Comparison of ENCODE assay signal across 13 cellular contexts in the genomic region with DNA sequence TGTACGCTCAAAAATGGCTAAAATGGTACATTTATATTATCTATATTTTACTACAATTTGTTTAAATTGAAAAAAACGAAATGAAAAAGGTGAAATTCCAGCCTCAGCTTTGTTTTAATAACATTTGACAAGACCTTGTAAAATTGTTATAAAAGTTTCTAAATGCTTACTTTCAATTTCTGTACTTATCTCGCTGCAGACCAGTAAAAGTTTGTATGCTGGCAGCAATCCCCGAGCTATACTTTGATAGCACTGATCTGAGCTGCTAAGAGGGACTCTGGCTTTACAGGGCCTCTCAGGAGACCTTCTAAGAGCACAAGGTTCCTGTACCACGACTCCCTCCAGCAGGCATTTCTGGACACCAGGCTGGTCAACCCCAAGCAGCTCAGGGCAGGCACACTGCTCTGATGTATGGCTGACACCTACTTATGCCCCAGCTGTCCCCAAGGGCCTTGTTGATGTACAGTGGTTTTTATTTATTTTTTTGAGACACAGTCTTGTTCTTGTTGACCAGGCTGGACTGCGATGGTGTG. TPM values are rescaled to one million over a fixed set of nuclear protein-coding genes. Genes with fewer than 3 reads are reported as not detected.
DNase-seq lines count a peak whose midpoint lies in the region; ATAC-seq and TF ChIP-seq lines count a peak whose summit lies in the region.
"Had no signal": no experiment of that assay in that cellular context is flagged by ENCODE, and none has a peak within 500 bp of the region (broad histone marks: within the 10 kb centered on the region; RNA-seq: fewer than 3 reads in every experiment).

No MANE protein-coding gene starts in this region.

- BruUV-seq in MCF 10A (replicated peaks; lab: Mats Ljungman, UMichigan): no TSS peak

- H3K4me1 ChIP-seq in breast epithelium (peaks cover 0 to 7% of the 10 kb centered on the region in 2 donors), colonic mucosa (peaks cover 5% of the 10 kb centered on the region), vagina (peaks cover 49% of the 10 kb centered on the region)

- H3K27ac Mint-ChIP-seq in MCF 10A (ENCODE audit: low read depth, unreplicated experiment): peak overlapping the region; percentile 82
- peak overlapping the region; percentile 80 to 89 (median 85) for H3K27ac Mint-ChIP-seq in nephron
- H3K27ac Mint-ChIP-seq: activated CD8-positive, alpha-beta memory T cell treated with anti-CD3 and anti-CD28 coated beads, Interleukin-2, amount 10 ng/mL, durations not matched to agents 7 days and 5 days; activated naive CD4-positive, alpha-beta T cell treated with anti-CD3 and anti-CD28 coated beads for 36 hours had no signal

- DNase-seq in MCF 10A (ENCODE audit: unreplicated experiment) (no peak), breast epithelium (ENCODE audit: low spot score in 2 of 2) (no peak), colonic mucosa (no peak), vagina (ENCODE audit: extremely low spot score in 2 of 2) (no peak), AG08395 (ENCODE audit: low spot score) (no peak), NOMO-1 treated with DMSO at 0.1 percent for 48 hours (lab: John Stamatoyannopoulos, UW; ENCODE audit: unreplicated experiment) (no peak)
- DNase-seq: activated CD8-positive, alpha-beta memory T cell treated with anti-CD3 and anti-CD28 coated beads, Interleukin-2, amount 10 ng/mL, durations not matched to agents 7 days and 5 days; activated naive CD4-positive, alpha-beta T cell treated with anti-CD3 and anti-CD28 coated beads for 36 hours; stimulated activated naive CD4-positive, alpha-beta T cell treated with Interleukin-2 at 50 U/mL for 16 hours; WERI-Rb-1 had no signal

- no peak overlapping the region for H3K9ac ChIP-seq in colonic mucosa (ENCODE audit: low read depth in 2 of 2, low read length in 2 of 2)

- TF ChIP-seq CTCF in MCF 10A (IDR thresholded peaks at IDR 0.05; ENCODE audit: unreplicated experiment): no peak
- no peak for TF ChIP-seq CTCF in breast epithelium (IDR thresholded peaks at IDR 0.05)
- no peak for TF ChIP-seq CTCF in colonic mucosa (IDR thresholded peaks at IDR 0.05)
- no peak for TF ChIP-seq CTCF in nephron (IDR thresholded peaks at IDR 0.05; ENCODE audit: unreplicated experiment in 3 of 3)
- TF ChIP-seq CTCF in vagina (IDR thresholded peaks at IDR 0.05): no peak

- H3K9me3 ChIP-seq in breast epithelium (no peaks in the 10 kb centered on the region), colonic mucosa (no peaks in the 10 kb centered on the region), vagina (no peaks in the 10 kb centered on the region)

- H3K36me3 ChIP-seq in breast epithelium (no peaks in the 10 kb centered on the region), colonic mucosa (no peaks in the 10 kb centered on the region), vagina (no peaks in the 10 kb centered on the region)

- ATAC-seq in GM18502 (IDR thresholded peaks at IDR 0.05; ENCODE audit: poor library complexity, unreplicated experiment): no peak
- ATAC-seq: activated CD8-positive, alpha-beta memory T cell treated with anti-CD3 and anti-CD28 coated beads, Interleukin-2, amount 10 ng/mL, durations not matched to agents 7 days and 5 days had no signal

- H3K4me3 ChIP-seq in breast epithelium (no peak overlapping the region), colonic mucosa (no peak overlapping the region), vagina (no peak overlapping the region)

- no peaks in the 10 kb centered on the region for H3K27me3 ChIP-seq in breast epithelium
- H3K27me3 ChIP-seq in colonic mucosa: no peaks in the 10 kb centered on the region
- no peaks in the 10 kb centered on the region for H3K27me3 ChIP-seq in vagina

- H3K27me3 Mint-ChIP-seq in MCF 10A (ENCODE audit: insufficient read depth, unreplicated experiment) (no peaks in the 10 kb centered on the region), nephron (ENCODE audit: low read depth) (no peaks in the 10 kb centered on the region)
- H3K27me3 Mint-ChIP-seq: activated CD8-positive, alpha-beta memory T cell treated with anti-CD3 and anti-CD28 coated beads, Interleukin-2, amount 10 ng/mL, durations not matched to agents 7 days and 5 days had no signal

- no peaks in the 10 kb centered on the region for H3K36me3 Mint-ChIP-seq in MCF 10A (ENCODE audit: insufficient read depth, unreplicated experiment)
- H3K36me3 Mint-ChIP-seq in nephron (ENCODE audit: low read depth): peaks cover 27% of the 10 kb centered on the region

- H3K4me1 Mint-ChIP-seq in MCF 10A (ENCODE audit: insufficient read depth, unreplicated experiment): peaks cover 17% of the 10 kb centered on the region
- peaks cover 41% of the 10 kb centered on the region for H3K4me1 Mint-ChIP-seq in nephron

- intact Hi-C loops in MCF 10A (cut with micrococcal nuclease): no loop called here
- intact Hi-C loops in breast epithelium (cut with DNase I; ENCODE audit: low total_unique reads): loop anchor here (10.0 kb wide), 1 partner anchor 102 kb away; a partner anchor contains a TSS
- intact Hi-C loops in colonic mucosa (cut with DNase I): no loop called here
- intact Hi-C loops in vagina (cut with DNase I): no loop called here

- TF ChIP-seq POLR2A in breast epithelium (IDR thresholded peaks at IDR 0.05) (no peak), vagina (IDR thresholded peaks at IDR 0.05) (no peak)

- POLR2A ChIA-PET in MCF 10A (lab: Yijun Ruan, JAX): interaction anchor here (0.9 to 7.5 kb wide), 10 partner anchors 11 to 660 kb away, joined by 3 to 83 read pairs (median 17); a partner anchor contains a TSS

- H3K27ac ChIP-seq in breast epithelium (peak overlapping the region in 1 of 2 donors; percentile 56), colonic mucosa (peak overlapping the region; percentile 14), vagina (peak overlapping the region; percentile 90)
- H3K27ac ChIP-seq: WERI-Rb-1 had no signal

- CTCF ChIA-PET in MCF 10A (lab: Yijun Ruan, JAX): interaction anchor here (0.5 to 8.1 kb wide), 5 partner anchors 11 to 105 kb away, joined by 3 to 106 read pairs (median 8); a partner anchor contains a TSS

- H3K9me3 Mint-ChIP-seq in MCF 10A (ENCODE audit: unreplicated experiment) (no peaks in the 10 kb centered on the region), nephron (no peaks in the 10 kb centered on the region)
- H3K9me3 Mint-ChIP-seq: activated naive CD4-positive, alpha-beta T cell treated with anti-CD3 and anti-CD28 coated beads for 36 hours had no signal

- H3K4me3 Mint-ChIP-seq in MCF 10A (ENCODE audit: unreplicated experiment) (no peak overlapping the region), nephron (no peak overlapping the region)
- H3K4me3 Mint-ChIP-seq: activated CD8-positive, alpha-beta memory T cell treated with anti-CD3 and anti-CD28 coated beads, Interleukin-2, amount 10 ng/mL, durations not matched to agents 7 days and 5 days; activated naive CD4-positive, alpha-beta T cell treated with anti-CD3 and anti-CD28 coated beads for 36 hours had no signal

RNA-seq across cellular contexts. Expression of a gene that starts 13.1 kb away (rescaled TPM):
- total RNA-seq in MCF 10A (2022): 99.3 and 137 TPM in 2 replicates
- total RNA-seq in breast epithelium: 10 to 100 TPM; 23.9 to 33.8 (median 28.4) TPM
- 100 to 1,000 TPM in 1 of 2 donors, 10 to 100 TPM in 1; 79.1 to 149 TPM for total RNA-seq in colonic mucosa
- total RNA-seq in vagina: 91.8 TPM

RNA-seq across cellular contexts. Expression of a gene that starts 17.6 kb away (rescaled TPM):
- total RNA-seq in MCF 10A (2022): 3.8 and 4.4 TPM in 2 replicates
- total RNA-seq in breast epithelium: 1 to 10 TPM; 4.2 to 8.2 (median 7.2) TPM
- 1 to 10 TPM; 2.5 to 3.4 TPM for total RNA-seq in colonic mucosa
- 7.1 TPM for total RNA-seq in vagina

RNA-seq across cellular contexts. Expression of a gene that starts 33.9 kb away (rescaled TPM):
- 5.2 and 9.4 TPM in 2 replicates for total RNA-seq in MCF 10A (2022)
- total RNA-seq in breast epithelium: under 1 TPM in 2 of 3 donors, not detected in 1; 0.33 to 0.88 TPM
- 1 to 10 TPM; 1.2 to 4.8 TPM for total RNA-seq in colonic mucosa
- total RNA-seq in vagina: 1.5 TPM
- total RNA-seq: cardiac septum had no signal
